8 cellular contexts compared by ENCODE assay signal in genomic region chr19:4732680-4733114, GRCh38. TPM values are rescaled to one million over a fixed set of nuclear protein-coding genes. Genes with fewer than 3 reads are reported as not detected.
DNase-seq lines count a peak whose midpoint lies in the region; ATAC-seq and TF ChIP-seq lines count a peak whose summit lies in the region.

No MANE protein-coding gene starts in this region.

- DNase-seq in NCI-H1694 (lab: John Stamatoyannopoulos, UW) (peak; percentile 13), NCI-H1694 treated with DMSO at 0.1 percent for 48 hours (lab: John Stamatoyannopoulos, UW) (no peak), NCI-H2029 (lab: John Stamatoyannopoulos, UW) (peak; percentile 55), T-helper 22 cell (ENCODE audit: low read depth) (peak; percentile 29), immature natural killer cell (peak; percentile 57 to 64 (median 57))
- DNase-seq in stimulated activated CD4-positive, alpha-beta T cell treated with anti-CD3 and anti-CD28 coated beads, Interleukin-15, amount 100 ng/mL, for 48 hours (ENCODE audit: low read depth in 2 of 2): peak; percentile 34 to 44

- no peak for ATAC-seq in GM21528 (IDR thresholded peaks at IDR 0.05; ENCODE audit: low FRiP score, unreplicated experiment)

- peak; percentile 97 to 98 for TF ChIP-seq CTCF in brain (conservative IDR thresholded peaks at IDR 0.05)

- peak overlapping the region; percentile 42 to 79 (median 69) for H3K4me3 Mint-ChIP-seq in brain
- peak overlapping the region in 3 of 5 donors; percentile 15 to 23 (median 21) for H3K4me3 Mint-ChIP-seq in immature natural killer cell

- H3K27ac Mint-ChIP-seq in brain: peak overlapping the region; percentile 68 to 83 (median 77)
- peak overlapping the region in 4 of 6 donors; percentile 6 to 79 (median 22) for H3K27ac Mint-ChIP-seq in immature natural killer cell

- H3K9me3 Mint-ChIP-seq in brain (no peaks in the 10 kb centered on the region), immature natural killer cell (no peaks in the 10 kb centered on the region)

- H3K36me3 Mint-ChIP-seq in brain (no peaks in the 10 kb centered on the region), immature natural killer cell (no peaks in the 10 kb centered on the region)

- H3K27me3 Mint-ChIP-seq in brain (peaks cover 13% of the 10 kb centered on the region), immature natural killer cell (ENCODE audit: low read depth in 3 of 3) (peaks cover 0 to 6% (median 3%) of the 10 kb centered on the region in 3 donors)

- peaks cover 12% of the 10 kb centered on the region for H3K4me1 Mint-ChIP-seq in brain
- peaks cover 4 to 7% of the 10 kb centered on the region in 2 donors for H3K4me1 Mint-ChIP-seq in immature natural killer cell

RNA-seq across cellular contexts. Expression of gene DPP9, which starts 9.1 kb away (rescaled TPM):
- polyA plus RNA-seq in brain (ENCODE audit: insufficient read depth, low read depth, low replicate concordance) (28.8 TPM), immature natural killer cell (10 to 100 TPM; 17.8 to 81.6 (median 25.0) TPM)

RNA-seq across cellular contexts. Expression of gene FEM1A, which starts 58.8 kb away (rescaled TPM):
- polyA plus RNA-seq in brain (ENCODE audit: insufficient read depth, low read depth, low replicate concordance) (12.8 TPM), immature natural killer cell (1 to 10 TPM in 2 of 3 donors, under 1 TPM in 1; 0.80 to 5.2 (median 2.2) TPM)
